Comparison of ENCODE assay signal across 8 cellular contexts in the genomic region with DNA sequence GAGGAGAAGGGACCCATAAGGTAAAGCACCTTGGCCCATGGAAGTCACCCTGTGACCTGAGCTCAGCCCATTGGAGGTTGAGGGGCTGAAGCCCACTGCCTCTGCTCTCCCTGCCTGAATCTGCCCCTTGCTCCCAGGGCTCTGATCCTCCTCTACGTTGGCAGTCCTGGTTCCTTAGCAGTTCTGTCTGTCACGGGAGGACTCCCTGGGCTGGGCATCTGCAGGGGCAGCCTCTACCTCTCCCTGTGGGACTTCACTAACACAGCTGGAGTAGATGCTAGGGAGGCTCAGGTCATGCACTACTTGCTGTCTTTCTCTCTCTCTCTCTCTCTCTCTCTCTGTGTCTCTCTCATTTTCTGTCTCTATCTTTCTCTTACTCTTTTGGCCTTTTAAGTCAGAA. TPM values are rescaled to one million over a fixed set of nuclear protein-coding genes. Genes with fewer than 3 reads are reported as not detected.
DNase-seq lines count a peak whose midpoint lies in the region; ATAC-seq lines count a peak whose summit lies in the region.

No MANE protein-coding gene starts in this region.

- ATAC-seq in GM19043 (IDR thresholded peaks at IDR 0.05; ENCODE audit: low read depth, unreplicated experiment) (peak; percentile 23), HG02981 (IDR thresholded peaks at IDR 0.05; ENCODE audit: unreplicated experiment) (peak; percentile 16)
- ATAC-seq in activated T-helper 17 cell treated with anti-CD3 and anti-CD28 coated beads, Interleukin-2, amount 50 U/mL, for 72 hours (replicated peaks), result no peak

- H3K4me2 ChIP-seq in BLaER1, result peak overlapping the region; percentile 94

- no peaks in the 10 kb centered on the region for H3K9me3 ChIP-seq in BLaER1

- H3K27ac ChIP-seq in BLaER1, result peak overlapping the region; percentile 79

- no peaks in the 10 kb centered on the region for H3K9me3 Mint-ChIP-seq in activated T-helper 17 cell treated with anti-CD3 and anti-CD28 coated beads, Interleukin-2, amount 50 U/mL, for 72 hours

- peak overlapping the region; percentile 99 for H3K4me3 Mint-ChIP-seq in activated T-helper 17 cell treated with anti-CD3 and anti-CD28 coated beads, Interleukin-2, amount 50 U/mL, for 72 hours

- peak overlapping the region; percentile 21; the same call in 1 of the 2 replicates for H3K4me3 ChIP-seq in BLaER1

- H3K27me3 Mint-ChIP-seq in activated T-helper 17 cell treated with anti-CD3 and anti-CD28 coated beads, Interleukin-2, amount 50 U/mL, for 72 hours, result no peaks in the 10 kb centered on the region

- peaks cover 87% of the 10 kb centered on the region for H3K4me1 ChIP-seq in BLaER1

- DNase-seq in NCI-H1105 treated with DMSO at 0.1 percent for 48 hours (lab: John Stamatoyannopoulos, UW) (no peak), ACHN (no peak), KBM-7 (no peak), NCI-H526 (lab: John Stamatoyannopoulos, UW) (no peak)

- H3K9ac ChIP-seq in BLaER1, result peak overlapping the region; percentile 59

- H3K4me1 Mint-ChIP-seq in activated T-helper 17 cell treated with anti-CD3 and anti-CD28 coated beads, Interleukin-2, amount 50 U/mL, for 72 hours, result peaks cover 59% of the 10 kb centered on the region

- peaks cover 68% of the 10 kb centered on the region for H3K36me3 ChIP-seq in BLaER1

- H3K27ac Mint-ChIP-seq in activated T-helper 17 cell treated with anti-CD3 and anti-CD28 coated beads, Interleukin-2, amount 50 U/mL, for 72 hours, result peak overlapping the region; percentile 98

- peaks cover 77% of the 10 kb centered on the region for H3K36me3 Mint-ChIP-seq in activated T-helper 17 cell treated with anti-CD3 and anti-CD28 coated beads, Interleukin-2, amount 50 U/mL, for 72 hours (ENCODE audit: low read depth)

- peaks cover 100% of the 10 kb centered on the region for H4K20me1 ChIP-seq in BLaER1

- in situ Hi-C loops in ACHN (cut with HindIII; ENCODE audit: low pct_ligation_motif_present, low pct_unique_long_range_greater_than_20kb, low sequenced_read_pairs), result no loop called here
- in situ Hi-C loops in KBM-7 (cut with MboI; ENCODE audit: low pct_unique_long_range_greater_than_20kb, low sequenced_read_pairs), result no loop called here

- no peaks in the 10 kb centered on the region for H3K27me3 ChIP-seq in BLaER1

RNA-seq across cellular contexts. Expression of gene GYPC, which starts 8.7 kb away (rescaled TPM):
- 100 to 1,000 TPM; 115 to 123 TPM for total RNA-seq in activated T-helper 17 cell treated with anti-CD3 and anti-CD28 coated beads, Interleukin-2, amount 50 U/mL, for 72 hours
